16 cellular contexts compared by ENCODE assay signal in the genomic region with DNA sequence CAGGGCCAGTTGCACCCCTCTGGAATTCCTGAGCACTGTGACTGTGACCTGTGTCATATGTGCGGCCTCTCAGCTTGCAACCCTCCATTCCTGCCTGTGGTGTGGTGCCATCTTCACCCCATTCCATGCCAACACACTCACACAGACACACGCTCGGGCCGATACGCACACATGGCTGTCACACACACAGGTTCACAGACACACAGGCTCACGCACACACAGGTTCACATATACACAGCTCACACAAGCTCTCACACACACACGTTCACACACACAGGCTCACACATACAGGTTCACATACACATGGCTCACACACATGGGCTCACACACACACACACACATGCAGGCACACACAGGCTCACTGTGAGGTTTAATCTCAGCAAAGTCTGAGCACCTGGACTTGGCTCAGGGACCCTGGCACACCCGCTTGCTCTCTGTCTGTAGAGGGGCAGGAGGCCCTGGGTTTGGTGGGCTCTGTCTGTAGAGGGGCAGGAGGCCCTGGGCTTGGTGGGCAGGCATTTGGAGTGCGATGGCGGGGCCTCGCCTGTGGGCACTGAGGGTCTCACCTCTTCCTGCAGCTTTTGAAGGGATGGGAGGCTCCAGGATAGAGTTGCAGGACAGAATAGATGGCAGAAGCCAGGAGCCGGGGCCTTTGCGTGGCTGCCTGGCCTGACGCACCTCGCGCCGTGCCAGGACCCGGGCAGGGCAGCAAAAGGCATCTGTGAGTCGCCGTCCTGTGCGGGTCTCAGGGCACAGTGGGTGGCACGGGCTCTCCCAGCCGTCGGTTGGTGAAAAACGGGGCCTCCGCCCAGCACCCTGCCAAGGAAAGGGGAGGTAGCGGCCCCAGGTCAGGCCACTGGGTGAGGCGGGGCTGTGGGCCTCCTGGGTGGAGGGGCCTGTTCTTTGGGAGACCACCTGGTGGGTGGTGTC. TPM values are rescaled to one million over a fixed set of nuclear protein-coding genes. Genes with fewer than 3 reads are reported as not detected.
A peak's percentile ranks its signal among the peaks of the same experiment; 100 is the strongest.
DNase-seq lines count a peak whose midpoint lies in the region; ATAC-seq and TF ChIP-seq lines count a peak whose summit lies in the region.
"Had no signal": no experiment of that assay in that cellular context is flagged by ENCODE, and none has a peak within 500 bp of the region (broad histone marks: within the 10 kb centered on the region; RNA-seq: fewer than 3 reads in every experiment).

No MANE protein-coding gene starts in this region.

- H3K27me3 Mint-ChIP-seq in MCF 10A (ENCODE audit: insufficient read depth, unreplicated experiment) = no peaks in the 10 kb centered on the region
- no peaks in the 10 kb centered on the region for H3K27me3 Mint-ChIP-seq in mesothelial cell of epicardium (ENCODE audit: low read depth)

- POLR2A ChIA-PET in MCF 10A (lab: Yijun Ruan, JAX) = interaction anchor here (1.0 kb wide), 1 partner anchor 135 kb away, joined by 3 read pairs; a partner anchor contains a TSS

- H3K9me3 Mint-ChIP-seq in MCF 10A (ENCODE audit: unreplicated experiment) = no peaks in the 10 kb centered on the region
- no peaks in the 10 kb centered on the region for H3K9me3 Mint-ChIP-seq in mesothelial cell of epicardium
- H3K9me3 Mint-ChIP-seq: CD4-positive, alpha-beta memory T cell had no signal

- H3K4me1 Mint-ChIP-seq in MCF 10A (ENCODE audit: insufficient read depth, unreplicated experiment) (peaks cover 6% of the 10 kb centered on the region), mesothelial cell of epicardium (peaks cover 43% of the 10 kb centered on the region)

- CTCF ChIA-PET in MCF 10A (lab: Yijun Ruan, JAX) = interaction anchor here (0.6 kb wide), 2 partner anchors 129 to 280 kb away, joined by 3 read pairs; no protein-coding TSS in a partner anchor

- TF ChIP-seq CTCF in breast epithelium (IDR thresholded peaks at IDR 0.05) (no peak), MCF 10A (IDR thresholded peaks at IDR 0.05; ENCODE audit: unreplicated experiment) (no peak), mesothelial cell of epicardium (IDR thresholded peaks at IDR 0.05; ENCODE audit: unreplicated experiment) (no peak), vagina (IDR thresholded peaks at IDR 0.05) (no peak)

- H3K27ac Mint-ChIP-seq in MCF 10A (ENCODE audit: low read depth, unreplicated experiment) (no peak overlapping the region), mesothelial cell of epicardium (peak overlapping the region; percentile 70)

- no peaks in the 10 kb centered on the region for H3K36me3 ChIP-seq in breast epithelium
- no peaks in the 10 kb centered on the region for H3K36me3 ChIP-seq in vagina
- H3K36me3 ChIP-seq: brain microvascular endothelial cell had no signal

- TF ChIP-seq POLR2A in breast epithelium (IDR thresholded peaks at IDR 0.05) (no peak), vagina (IDR thresholded peaks at IDR 0.05) (no peak)

- intact Hi-C loops in breast epithelium (cut with DNase I; ENCODE audit: low total_unique reads) (no loop called here), MCF 10A (cut with micrococcal nuclease) (no loop called here), Right ventricle myocardium superior (cut with DNase I) (no loop called here), vagina (cut with DNase I) (no loop called here)

- BruUV-seq in MCF 10A (replicated peaks; lab: Mats Ljungman, UMichigan) = no TSS peak

- H3K9me3 ChIP-seq in breast epithelium (no peaks in the 10 kb centered on the region), vagina (no peaks in the 10 kb centered on the region)

- H3K27ac ChIP-seq in breast epithelium = peak overlapping the region; percentile 48 to 58
- peak overlapping the region; percentile 39 for H3K27ac ChIP-seq in vagina
- H3K27ac ChIP-seq: brain microvascular endothelial cell had no signal

- H3K4me1 ChIP-seq in breast epithelium (peaks cover 7 to 12% of the 10 kb centered on the region in 2 donors), vagina (peaks cover 53% of the 10 kb centered on the region)

- H3K27me3 ChIP-seq in breast epithelium = no peaks in the 10 kb centered on the region
- H3K27me3 ChIP-seq in vagina = no peaks in the 10 kb centered on the region
- H3K27me3 ChIP-seq: brain microvascular endothelial cell had no signal

- H3K4me3 ChIP-seq in breast epithelium (peak overlapping the region in 1 of 3 donors; percentile 5), vagina (no peak overlapping the region)
- H3K4me3 ChIP-seq: GM12878, smooth muscle cell had no signal

- ATAC-seq in Right ventricle myocardium superior (ENCODE audit: poor library complexity) (no peak), SK-N-SH treated with all-trans-retinoic acid at 6 μM for 48 hours (no peak)
- ATAC-seq: GM12878 had no signal

- no peak for DNase-seq in breast epithelium (ENCODE audit: low spot score in 2 of 2)
- no peak for DNase-seq in MCF 10A (ENCODE audit: unreplicated experiment)
- DNase-seq in Right ventricle myocardium superior = peak; percentile 33
- no peak for DNase-seq in mesothelial cell of epicardium (ENCODE audit: low spot score in 2 of 2, unreplicated experiment in 2 of 2)
- DNase-seq in vagina (ENCODE audit: extremely low spot score in 2 of 2) = no peak
- no peak for DNase-seq in mesenteric fat pad (ENCODE audit: low spot score)
- no peak for DNase-seq in stimulated activated CD4-positive, alpha-beta T cell treated with anti-CD3 and anti-CD28 coated beads, Interleukin-1b, Interleukin-23, amount 100 ng/mL, for 48 hours
- DNase-seq: activated CD8-positive, alpha-beta memory T cell treated with anti-CD3 and anti-CD28 coated beads, Interleukin-2, amount 50 U/mL, for 4 hours; brain microvascular endothelial cell; effector CD8-positive, alpha-beta T cell; NCI-H1694 treated with DMSO at 0.1 percent for 48 hours; NCI-H510A had no signal

- H3K4me3 Mint-ChIP-seq in MCF 10A (ENCODE audit: unreplicated experiment) (no peak overlapping the region), mesothelial cell of epicardium (no peak overlapping the region)
- H3K4me3 Mint-ChIP-seq: CD4-positive, alpha-beta memory T cell had no signal

- H3K36me3 Mint-ChIP-seq in MCF 10A (ENCODE audit: insufficient read depth, unreplicated experiment) (no peaks in the 10 kb centered on the region), mesothelial cell of epicardium (no peaks in the 10 kb centered on the region)
- H3K36me3 Mint-ChIP-seq: CD4-positive, alpha-beta memory T cell had no signal

TF ChIP-seq in SK-N-SH treated with all-trans-retinoic acid at 6 μM for 48 hours, 23 proteins besides CTCF, POLR2A, EP300 and RAD21 (continues in another document):
- TF ChIP-seq, protein P1, sequence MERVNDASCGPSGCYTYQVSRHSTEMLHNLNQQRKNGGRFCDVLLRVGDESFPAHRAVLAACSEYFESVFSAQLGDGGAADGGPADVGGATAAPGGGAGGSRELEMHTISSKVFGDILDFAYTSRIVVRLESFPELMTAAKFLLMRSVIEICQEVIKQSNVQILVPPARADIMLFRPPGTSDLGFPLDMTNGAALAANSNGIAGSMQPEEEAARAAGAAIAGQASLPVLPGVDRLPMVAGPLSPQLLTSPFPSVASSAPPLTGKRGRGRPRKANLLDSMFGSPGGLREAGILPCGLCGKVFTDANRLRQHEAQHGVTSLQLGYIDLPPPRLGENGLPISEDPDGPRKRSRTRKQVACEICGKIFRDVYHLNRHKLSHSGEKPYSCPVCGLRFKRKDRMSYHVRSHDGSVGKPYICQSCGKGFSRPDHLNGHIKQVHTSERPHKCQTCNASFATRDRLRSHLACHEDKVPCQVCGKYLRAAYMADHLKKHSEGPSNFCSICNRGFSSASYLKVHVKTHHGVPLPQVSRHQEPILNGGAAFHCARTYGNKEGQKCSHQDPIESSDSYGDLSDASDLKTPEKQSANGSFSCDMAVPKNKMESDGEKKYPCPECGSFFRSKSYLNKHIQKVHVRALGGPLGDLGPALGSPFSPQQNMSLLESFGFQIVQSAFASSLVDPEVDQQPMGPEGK (CRISPR knock-in tag; IDR thresholded peaks at IDR 0.05; ENCODE audit: borderline replicate concordance) = no peak
- TF ChIP-seq, protein P2, sequence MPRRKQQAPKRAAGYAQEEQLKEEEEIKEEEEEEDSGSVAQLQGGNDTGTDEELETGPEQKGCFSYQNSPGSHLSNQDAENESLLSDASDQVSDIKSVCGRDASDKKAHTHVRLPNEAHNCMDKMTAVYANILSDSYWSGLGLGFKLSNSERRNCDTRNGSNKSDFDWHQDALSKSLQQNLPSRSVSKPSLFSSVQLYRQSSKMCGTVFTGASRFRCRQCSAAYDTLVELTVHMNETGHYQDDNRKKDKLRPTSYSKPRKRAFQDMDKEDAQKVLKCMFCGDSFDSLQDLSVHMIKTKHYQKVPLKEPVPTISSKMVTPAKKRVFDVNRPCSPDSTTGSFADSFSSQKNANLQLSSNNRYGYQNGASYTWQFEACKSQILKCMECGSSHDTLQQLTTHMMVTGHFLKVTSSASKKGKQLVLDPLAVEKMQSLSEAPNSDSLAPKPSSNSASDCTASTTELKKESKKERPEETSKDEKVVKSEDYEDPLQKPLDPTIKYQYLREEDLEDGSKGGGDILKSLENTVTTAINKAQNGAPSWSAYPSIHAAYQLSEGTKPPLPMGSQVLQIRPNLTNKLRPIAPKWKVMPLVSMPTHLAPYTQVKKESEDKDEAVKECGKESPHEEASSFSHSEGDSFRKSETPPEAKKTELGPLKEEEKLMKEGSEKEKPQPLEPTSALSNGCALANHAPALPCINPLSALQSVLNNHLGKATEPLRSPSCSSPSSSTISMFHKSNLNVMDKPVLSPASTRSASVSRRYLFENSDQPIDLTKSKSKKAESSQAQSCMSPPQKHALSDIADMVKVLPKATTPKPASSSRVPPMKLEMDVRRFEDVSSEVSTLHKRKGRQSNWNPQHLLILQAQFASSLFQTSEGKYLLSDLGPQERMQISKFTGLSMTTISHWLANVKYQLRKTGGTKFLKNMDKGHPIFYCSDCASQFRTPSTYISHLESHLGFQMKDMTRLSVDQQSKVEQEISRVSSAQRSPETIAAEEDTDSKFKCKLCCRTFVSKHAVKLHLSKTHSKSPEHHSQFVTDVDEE (CRISPR knock-in tag; IDR thresholded peaks at IDR 0.05) = no peak
- no peak for TF ChIP-seq ZFP3 (CRISPR knock-in tag; IDR thresholded peaks at IDR 0.05)
- no peak for TF ChIP-seq ZNF70 (CRISPR knock-in tag; IDR thresholded peaks at IDR 0.05)
- no peak for TF ChIP-seq GLIS3 (CRISPR knock-in tag; IDR thresholded peaks at IDR 0.05)
- TF ChIP-seq ZC3H10 (CRISPR knock-in tag; IDR thresholded peaks at IDR 0.05) = no peak
- TF ChIP-seq TOX (CRISPR knock-in tag; IDR thresholded peaks at IDR 0.05; ENCODE audit: borderline replicate concordance) = no peak

RNA-seq across cellular contexts. Expression of a gene that starts 17.1 kb away (rescaled TPM):
- total RNA-seq in breast epithelium (10 to 100 TPM; 48.3 to 62.9 (median 55.8) TPM), MCF 10A (2022) (2.1 and 3.4 TPM in 2 replicates), Right ventricle myocardium superior (44.2 TPM), mesothelial cell of epicardium (302 to 315 TPM (median 305 TPM) in 3 replicates), vagina (86.7 TPM), mesenteric fat pad (79.8 TPM)

Comparison
In these comparisons a context has a peak if more than half of its experiments do, and no peak if none do; other contexts are left out.
1. RNA of a gene that starts 17.1 kb away (total RNA-seq): 302 to 315 TPM in mesothelial cell of epicardium, 86.7 TPM in vagina (single experiment), 79.8 TPM in mesenteric fat pad (single experiment), 48.3 to 62.9 TPM in breast epithelium and 44.2 TPM in Right ventricle myocardium superior (single experiment); 2.1 to 3.4 TPM in MCF 10A; every median in the first group is over 10 times any median in the second.